Comparison of ENCODE assay signal across 8 cellular contexts in genomic region chr2:118224144-118224887, GRCh38.
DNase-seq lines count a peak whose midpoint lies in the region; TF ChIP-seq lines count a peak whose summit lies in the region.

No MANE protein-coding gene starts in this region.

- H3K9me3 Mint-ChIP-seq in H9 (no peaks in the 10 kb centered on the region; a peak in 1 of 5 replicates), brain (peaks cover 0 to 6% (median 0%) of the 10 kb centered on the region in 5 experiments), mesothelial cell of epicardium (no peaks in the 10 kb centered on the region)

- no peaks in the 10 kb centered on the region for H3K79me1 ChIP-seq in H9 (ENCODE audit: insufficient read depth, low read depth, low read length, poor library complexity, severe bottlenecking)

- no peak overlapping the region for H2BK5ac ChIP-seq in H9 (ENCODE audit: insufficient read length, low read length)

- peak overlapping the region; percentile 79 for H3K18ac ChIP-seq in H9 (ENCODE audit: insufficient read length, low read depth, low read length)

- H3K79me2 ChIP-seq in H9 (ENCODE audit: insufficient read depth, low read length) = no peaks in the 10 kb centered on the region

- no CpG with 5 or more reads among the region's 72 CpGs for WGBS in H9 (ENCODE audit: extremely low coverage, insufficient read length, low lambda C conversion rate)
- 1 to 3% methylated on average over 19 to 70 of the region's 72 CpGs for WGBS in testis, 2 donors

- no peak overlapping the region for H2BK20ac ChIP-seq in H9 (ENCODE audit: low read depth, low read length, poor library complexity, severe bottlenecking)

- no peak overlapping the region for H2AK5ac ChIP-seq in H9 (ENCODE audit: insufficient read length, low read length)

- no peak overlapping the region for H3T11ph ChIP-seq in H9 (ENCODE audit: low read length)

- no peaks in the 10 kb centered on the region for H4K20me1 ChIP-seq in H9 (ENCODE audit: control insufficient read depth, insufficient read depth, insufficient read length)

- no peaks in the 10 kb centered on the region for H3K9me3 ChIP-seq in H9 (ENCODE audit: control insufficient read depth, low read depth, low read length)
- H3K9me3 ChIP-seq in testis = no peaks in the 10 kb centered on the region

- in situ Hi-C loops in GM13976 (cut with MboI; ENCODE audit: low sequenced_read_pairs, unreplicated experiment) = loop anchor here (10.0 kb wide), 1 partner anchor 630 kb away; no protein-coding TSS in a partner anchor

- peak overlapping the region; percentile 94 for H3K4me2 ChIP-seq in H9 (ENCODE audit: insufficient read depth, insufficient read length, low read length)

- H2BK120ac ChIP-seq in H9 (ENCODE audit: low read depth, low read length, poor library complexity, severe bottlenecking) = no peak overlapping the region

- intact Hi-C loops in testis (cut with DNase I; ENCODE audit: low total_unique reads) = loop anchor here (10.0 kb wide), 1 partner anchor 630 kb away; no protein-coding TSS in a partner anchor

- no peak overlapping the region for H3K23ac ChIP-seq in H9 (ENCODE audit: insufficient read length, low read depth, low read length)

- H3K27me3 ChIP-seq in H9 (ENCODE audit: insufficient read depth, low read length) (no peaks in the 10 kb centered on the region), testis (no peaks in the 10 kb centered on the region)

- H2AFZ ChIP-seq in H9 (ENCODE audit: low read length) = no peak overlapping the region

- no peak overlapping the region for H4K5ac ChIP-seq in H9 (ENCODE audit: insufficient read length, low read depth, low read length)

- peaks cover 30 to 35% of the 10 kb centered on the region in 2 experiments for H3K4me1 Mint-ChIP-seq in H9
- peaks cover 39% of the 10 kb centered on the region for H3K4me1 Mint-ChIP-seq in brain
- peaks cover 31% of the 10 kb centered on the region for H3K4me1 Mint-ChIP-seq in mesothelial cell of epicardium

- H3K23me2 ChIP-seq in H9 (ENCODE audit: insufficient read length, low read depth, low read length, poor library complexity, severe bottlenecking) = peaks cover 17% of the 10 kb centered on the region

- peak overlapping the region; percentile 44 to 62 for H3K4me3 ChIP-seq in testis

- H3K27me3 Mint-ChIP-seq in H9 (ENCODE audit: low read depth) (peaks cover 29% of the 10 kb centered on the region), brain (peaks cover 97% of the 10 kb centered on the region), mesothelial cell of epicardium (ENCODE audit: low read depth) (peaks cover 65% of the 10 kb centered on the region)

- H3K9ac ChIP-seq in H9 (ENCODE audit: extremely low read depth, insufficient read length, low read length) = peak overlapping the region; percentile 57

- no peak overlapping the region for H2BK12ac ChIP-seq in H9 (ENCODE audit: insufficient read length, low read depth, low read length)

- H4K91ac ChIP-seq in H9 (ENCODE audit: insufficient read length, low read depth, low read length) = no peak overlapping the region

- peak overlapping the region; percentile 93 for H3K14ac ChIP-seq in H9 (ENCODE audit: insufficient read depth, low read length)

- DNase-seq in GM13976 (ENCODE audit: low spot score) (peak; percentile 67), H9 (peak; percentile 56), RPMI7951 (ENCODE audit: low read depth) (peak; percentile 20), mesothelial cell of epicardium (ENCODE audit: low spot score in 2 of 2, unreplicated experiment in 2 of 2) (peak in 1 of 2 experiments; percentile 56), testis (peak; percentile 31), OCI-M2 (lab: John Stamatoyannopoulos, UW; ENCODE audit: unreplicated experiment) (no peak), NCI-H1436 (lab: John Stamatoyannopoulos, UW) (no peak)

- H3K4me1 ChIP-seq in H9 (ENCODE audit: insufficient read depth, low read length) = peaks cover 4% of the 10 kb centered on the region; the same call in 1 of the 2 replicates
- no peaks in the 10 kb centered on the region for H3K4me1 ChIP-seq in testis

- H3K36me3 Mint-ChIP-seq in H9 (ENCODE audit: insufficient read depth in 1 of 3, low read depth in 3 of 3) (no peaks in the 10 kb centered on the region), brain (no peaks in the 10 kb centered on the region), mesothelial cell of epicardium (no peaks in the 10 kb centered on the region)

- no peak for TF ChIP-seq CTCF in GM13976 (IDR thresholded peaks at IDR 0.05; ENCODE audit: borderline replicate concordance, control extremely low read depth, extremely low read depth, insufficient read depth, missing control alignments)
- TF ChIP-seq CTCF in H9 (conservative IDR thresholded peaks at IDR 0.05) = no peak
- TF ChIP-seq CTCF in brain (conservative IDR thresholded peaks at IDR 0.05) = no peak
- no peak for TF ChIP-seq CTCF in mesothelial cell of epicardium (IDR thresholded peaks at IDR 0.05; ENCODE audit: unreplicated experiment)
- no peak for TF ChIP-seq CTCF in testis (IDR thresholded peaks at IDR 0.05)

- no peak for TF ChIP-seq POLR2A in testis (IDR thresholded peaks at IDR 0.05)

- H2BK15ac ChIP-seq in H9 (ENCODE audit: low read depth, low read length) = no peak overlapping the region

- H3K4me3 Mint-ChIP-seq in H9 (peak overlapping the region; percentile 76 to 84), brain (peak overlapping the region; percentile 66 to 85 (median 78)), mesothelial cell of epicardium (peak overlapping the region; percentile 76)

- H3K27ac ChIP-seq in H9 (ENCODE audit: insufficient read length, low read depth, low read length) (no peak overlapping the region), testis (no peak overlapping the region)

- no peak overlapping the region for H4K8ac ChIP-seq in H9 (replicated peaks; ENCODE audit: insufficient read length, low read depth, low read length)

- H3K36me3 ChIP-seq in testis (ENCODE audit: low read depth, missing control alignments) = no peaks in the 10 kb centered on the region

- H3K4ac ChIP-seq in H9 (ENCODE audit: low read depth, low read length) = no peak overlapping the region

- H3K27ac Mint-ChIP-seq in H9 (peak overlapping the region in 1 of 3 experiments; percentile 82; a peak in 2 of 7 replicates), brain (peak overlapping the region in 1 of 5 experiments; percentile 80), mesothelial cell of epicardium (peak overlapping the region; percentile 61)

- no peak overlapping the region for H3K56ac ChIP-seq in H9 (ENCODE audit: insufficient read length, low read depth, low read length)

Comparison
In these comparisons a context has a peak if more than half of its experiments do, and no peak if none do; other contexts are left out.
1. DNase-seq: peak in GM13976 (single experiment), H9 (single experiment), RPMI7951 (single experiment) and testis (single experiment); none in OCI-M2 (single experiment) and NCI-H1436 (single experiment).
2. Peak in every context shown above with its lines, with median percentiles within 50 percentile points of each other: H3K4me3 Mint-ChIP-seq.